3 cellular contexts compared by ENCODE assay signal in the genomic region with DNA sequence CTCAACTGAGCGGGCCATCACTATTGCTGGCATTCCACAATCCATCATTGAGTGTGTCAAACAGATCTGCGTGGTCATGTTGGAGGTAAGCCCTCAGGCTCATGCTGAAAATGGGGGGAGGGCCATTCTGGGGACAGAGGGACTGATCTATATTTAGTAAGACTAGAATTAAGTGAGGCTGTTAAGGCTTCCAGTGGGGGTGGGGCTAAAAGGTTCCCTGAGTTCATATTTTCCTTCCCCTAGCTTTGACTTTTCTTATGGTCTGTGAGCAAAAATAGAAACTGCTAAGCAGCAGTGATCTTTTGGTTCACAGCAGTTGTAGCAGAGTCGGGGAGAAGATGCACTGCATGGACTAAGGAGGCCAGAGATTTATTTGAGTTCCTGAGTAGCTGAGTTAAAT.
TF ChIP-seq lines count a peak whose summit lies in the region.

No MANE protein-coding gene starts in this region.

TF ChIP-seq in SK-N-SH, 30 proteins besides CTCF, POLR2A, EP300 and RAD21:
- TF ChIP-seq MEF2A (IDR thresholded peaks at IDR 0.05; ENCODE audit: borderline replicate concordance, low read depth) (no peak), POLR2AphosphoS5 (IDR thresholded peaks at IDR 0.05; ENCODE audit: low read depth, low read length) (peak; percentile 11; the same call in 1 of the 2 replicates)
TF ChIP-seq in SK-N-SH: peak in this region for 1.

TF ChIP-seq in SK-N-SH treated with all-trans-retinoic acid at 6 μM for 48 hours, 23 proteins besides CTCF, POLR2A, EP300 and RAD21:
- TF ChIP-seq ZNF70 (CRISPR knock-in tag; IDR thresholded peaks at IDR 0.05), result no peak
- no peak for TF ChIP-seq GLIS3 (CRISPR knock-in tag; IDR thresholded peaks at IDR 0.05)

TF ChIP-seq in H1, 55 proteins besides CTCF, POLR2A, EP300 and RAD21:
- TF ChIP-seq POLR2AphosphoS5 (IDR thresholded peaks at IDR 0.05; ENCODE audit: low read depth, low read length), result peak; percentile 61; the same call in 1 of the 2 replicates
- TF ChIP-seq GTF2F1 (IDR thresholded peaks at IDR 0.05; ENCODE audit: borderline replicate concordance, low read depth, low read length), result no peak
- TF ChIP-seq RBBP5 (IDR thresholded peaks at IDR 0.05; ENCODE audit: borderline replicate concordance, low read depth, low read length), result no peak
- TF ChIP-seq CBX5 (IDR thresholded peaks at IDR 0.05; ENCODE audit: low read depth, low read length), result no peak
